In genomic region chr2:53473236-53473635, GRCh38 we compare ENCODE assay signal across 9 cellular contexts.
DNase-seq lines count a peak whose midpoint lies in the region; ATAC-seq and TF ChIP-seq lines count a peak whose summit lies in the region.
"Had no signal": no experiment of that assay in that cellular context is flagged by ENCODE, and none has a peak within 500 bp of the region (broad histone marks: within the 10 kb centered on the region; RNA-seq: fewer than 3 reads in every experiment).

No MANE protein-coding gene starts in this region.

- no peak overlapping the region for H2BK5ac ChIP-seq in IMR-90 (ENCODE audit: low read depth, low read length, poor library complexity, severe bottlenecking)

- H4K91ac ChIP-seq in IMR-90 (ENCODE audit: insufficient read depth, low read depth, low read length), result peak overlapping the region; percentile 11; the same call in 1 of the 2 replicates

- H2AK9ac ChIP-seq in IMR-90 (replicated peaks; ENCODE audit: low read depth, low read length, poor library complexity), result peak overlapping the region; percentile 42

- H2BK15ac ChIP-seq in IMR-90 (ENCODE audit: low read depth, low read length), result no peak overlapping the region

- H4K5ac ChIP-seq in IMR-90 (ENCODE audit: low read depth, low read length), result peak overlapping the region; percentile 16

- peaks cover 7% of the 10 kb centered on the region for H3F3A ChIP-seq in SK-N-SH (replicated peaks; ENCODE audit: insufficient read depth)

- H3K4me3 ChIP-seq in IMR-90 (ENCODE audit: insufficient read depth, low read depth, low read length) (no peak overlapping the region), SK-N-SH (ENCODE audit: low read depth in 2 of 2, low read length in 1 of 2) (no peak overlapping the region), ascending aorta (no peak overlapping the region)
- no peak overlapping the region for H3K4me3 ChIP-seq in effector memory CD4-positive, alpha-beta T cell (ENCODE audit: insufficient read depth, low read depth, low read length, poor library complexity, severe bottlenecking)
- H3K4me3 ChIP-seq: lower lobe of right lung, suprapubic skin had no signal

- TF ChIP-seq RAD21 in IMR-90 (IDR thresholded peaks at IDR 0.05; ENCODE audit: low read length) (peak; percentile 16; the same call in 1 of the 2 replicates), SK-N-SH (IDR thresholded peaks at IDR 0.05; ENCODE audit: low read length) (peak; percentile 34)

- CTCF ChIA-PET in IMR-90 (lab: Yijun Ruan, JAX), result no interaction called here
- CTCF ChIA-PET in SK-N-SH (lab: Yijun Ruan, JAX), result interaction anchor here (0.6 to 1.9 kb wide), 2 partner anchors 12 to 136 kb away, joined by 3 to 4 read pairs; no protein-coding TSS in a partner anchor

- no peaks in the 10 kb centered on the region for H3K79me1 ChIP-seq in IMR-90 (ENCODE audit: low read depth in 1 of 2, low read length in 2 of 2)

- TF ChIP-seq EP300 in SK-N-SH (IDR thresholded peaks at IDR 0.05; ENCODE audit: borderline replicate concordance in 1 of 2, low read depth in 1 of 2, low read length in 1 of 2), result no peak

- H3K18ac ChIP-seq in IMR-90 (ENCODE audit: low read depth, low read length), result peak overlapping the region; percentile 61

- TF ChIP-seq CTCF in GM12873 (IDR thresholded peaks at IDR 0.05; ENCODE audit: insufficient read depth, low read depth, low read length, missing control alignments) (peak; percentile 39), IMR-90 (conservative IDR thresholded peaks at IDR 0.05; ENCODE audit: low read depth, low read length) (0 out of 2 replicates have a peak, but pooled peaks have one; percentile 18), SK-N-SH (IDR thresholded peaks at IDR 0.05) (peak; percentile 24; the same call in 1 of the 2 replicates), ascending aorta (IDR thresholded peaks at IDR 0.05) (peak in 1 of 3 experiments; percentile 8)

- H3K14ac ChIP-seq in IMR-90 (replicated peaks; ENCODE audit: low read depth, low read length), result 0 out of 2 replicates have a peak overlapping the region, but pooled peaks have one; percentile 72

- intact Hi-C loops in IMR-90 (cut with micrococcal nuclease), result no loop called here
- intact Hi-C loops in ascending aorta (cut with DNase I), result no loop called here

- H3K4me2 ChIP-seq in IMR-90 (ENCODE audit: low read depth, low read length), result no peak overlapping the region
- H3K4me2 ChIP-seq in SK-N-SH, result no peak overlapping the region

- H3K27ac ChIP-seq in IMR-90 (ENCODE audit: insufficient read depth, low read length) (peak overlapping the region; percentile 11; the same call in 1 of the 2 replicates), SK-N-SH (ENCODE audit: low read depth in 2 of 2, low read length in 1 of 2) (no peak overlapping the region), ascending aorta (no peak overlapping the region)
- H3K27ac ChIP-seq in effector memory CD4-positive, alpha-beta T cell (ENCODE audit: insufficient read depth, low read length, poor library complexity, severe bottlenecking), result no peak overlapping the region
- H3K27ac ChIP-seq: lower lobe of right lung, suprapubic skin had no signal

- no TSS peak for BruUV-seq in IMR-90 (replicated peaks; lab: Mats Ljungman, UMichigan)

- no peak for TF ChIP-seq POLR2A in IMR-90 (IDR thresholded peaks at IDR 0.05; ENCODE audit: low read depth, low read length)

- no peak overlapping the region for H3K9ac ChIP-seq in IMR-90 (ENCODE audit: low read depth, low read length)
- no peak overlapping the region for H3K9ac ChIP-seq in SK-N-SH

- no peaks in the 10 kb centered on the region for H3K79me2 ChIP-seq in SK-N-SH (ENCODE audit: insufficient read depth)

- in situ Hi-C loops in IMR-90 (cut with MboI; ENCODE audit: low sequenced_read_pairs), result no loop called here

- peak overlapping the region; percentile 61 for H3K4ac ChIP-seq in IMR-90 (ENCODE audit: low read depth, low read length)

- H3K9me3 ChIP-seq in IMR-90 (ENCODE audit: control insufficient read depth, insufficient read depth, low read length), result peaks cover 2% of the 10 kb centered on the region; the same call in 1 of the 2 replicates
- no peaks in the 10 kb centered on the region for H3K9me3 ChIP-seq in SK-N-SH
- no peaks in the 10 kb centered on the region for H3K9me3 ChIP-seq in effector memory CD4-positive, alpha-beta T cell (ENCODE audit: control insufficient read depth, low read length)
- H3K9me3 ChIP-seq in ascending aorta, result no peaks in the 10 kb centered on the region
- H3K9me3 ChIP-seq: lower lobe of right lung, suprapubic skin had no signal

- no peak for DNase-seq in IMR-90
- DNase-seq in SK-N-SH, result no peak
- DNase-seq in myocyte (ENCODE audit: low read depth), result peak; percentile 30
- DNase-seq in effector memory CD4-positive, alpha-beta T cell, result no peak
- no peak for DNase-seq in ascending aorta (ENCODE audit: low spot score in 2 of 2)
- DNase-seq: lower lobe of right lung had no signal

- H3K9me2 ChIP-seq in SK-N-SH, result no peaks in the 10 kb centered on the region

- peak overlapping the region; percentile 78 for H2BK120ac ChIP-seq in IMR-90 (ENCODE audit: low read depth, low read length)

- 0 out of 2 replicates have a peak, but pooled peaks cover 3% of the 10 kb centered on the region for H3K9me1 ChIP-seq in IMR-90 (ENCODE audit: insufficient read depth, low read length)

- ATAC-seq in IMR-90 (ENCODE audit: low read depth), result no peak
- ATAC-seq in GM18517 (IDR thresholded peaks at IDR 0.05; ENCODE audit: unreplicated experiment), result no peak
- ATAC-seq: lower lobe of right lung had no signal

- H3K36me3 ChIP-seq in IMR-90 (ENCODE audit: control insufficient read depth, insufficient read depth, low read length), result no peaks in the 10 kb centered on the region
- H3K36me3 ChIP-seq in SK-N-SH (replicated peaks in 1 of 2; ENCODE audit: control insufficient read depth in 1 of 2, insufficient read depth in 2 of 2, low read length in 1 of 2), result no peaks in the 10 kb centered on the region
- H3K36me3 ChIP-seq in effector memory CD4-positive, alpha-beta T cell (ENCODE audit: control insufficient read depth, insufficient read depth, low read length), result no peaks in the 10 kb centered on the region
- H3K36me3 ChIP-seq in ascending aorta, result no peaks in the 10 kb centered on the region
- H3K36me3 ChIP-seq: lower lobe of right lung, suprapubic skin had no signal

- peak overlapping the region; percentile 87 for H2BK20ac ChIP-seq in IMR-90 (ENCODE audit: low read depth, low read length)

- WGBS in IMR-90 (ENCODE audit: extremely low coverage in 2 of 2, insufficient read length in 1 of 2), 2 experiments, result 89% methylated on average over 3 of the region's 4 CpGs; no CpG with 5 or more reads in 1 of the 2 experiments
- 14% methylated on average over 4 of the region's 4 CpGs for WGBS in SK-N-SH (ENCODE audit: low lambda C conversion rate)

- dilution Hi-C loops in IMR-90 (cut with HindIII; ENCODE audit: low sequenced_read_pairs, unreplicated experiment), result no loop called here

- H2AK5ac ChIP-seq in IMR-90 (ENCODE audit: low read depth, low read length), result peak overlapping the region; percentile 54; the same call in 1 of the 2 replicates

- H3K27me3 ChIP-seq in IMR-90 (ENCODE audit: control insufficient read depth, insufficient read depth, low read length) (no peaks in the 10 kb centered on the region), SK-N-SH (ENCODE audit: insufficient read depth) (no peaks in the 10 kb centered on the region), ascending aorta (no peaks in the 10 kb centered on the region)
- no peaks in the 10 kb centered on the region for H3K27me3 ChIP-seq in effector memory CD4-positive, alpha-beta T cell (replicated peaks; ENCODE audit: control insufficient read depth, insufficient read depth, low read length, poor library complexity, severe bottlenecking)
- H3K27me3 ChIP-seq: suprapubic skin had no signal

- H2AFZ ChIP-seq in IMR-90 (replicated peaks; ENCODE audit: low read length, poor library complexity) (peak overlapping the region; percentile 71), SK-N-SH (ENCODE audit: low read depth) (no peak overlapping the region)

- H4K20me1 ChIP-seq in IMR-90 (ENCODE audit: insufficient read depth, low read length) (no peaks in the 10 kb centered on the region), SK-N-SH (ENCODE audit: insufficient read depth) (no peaks in the 10 kb centered on the region)

- H3K4me1 ChIP-seq in IMR-90 (ENCODE audit: control insufficient read depth, insufficient read depth, low read length) (peaks cover 7% of the 10 kb centered on the region), SK-N-SH (ENCODE audit: control insufficient read depth in 1 of 2, insufficient read depth in 2 of 2, low read depth in 1 of 2, low read length in 1 of 2) (no peaks in the 10 kb centered on the region), ascending aorta (no peaks in the 10 kb centered on the region)
- H3K4me1 ChIP-seq in effector memory CD4-positive, alpha-beta T cell (ENCODE audit: control insufficient read depth, insufficient read depth, low read length, poor library complexity, severe bottlenecking), result no peaks in the 10 kb centered on the region
- H3K4me1 ChIP-seq: lower lobe of right lung, suprapubic skin had no signal

- H3K56ac ChIP-seq in IMR-90 (ENCODE audit: extremely low read depth, insufficient read depth, low read length), result no peak overlapping the region

- POLR2A ChIA-PET in IMR-90 (lab: Charles Lee; ENCODE audit: unreplicated experiment) (no interaction called here), SK-N-SH (lab: Yijun Ruan, JAX) (no interaction called here)

- peak overlapping the region in 1 of 2 experiments; percentile 9; a peak in 1 of 4 replicates for H4K8ac ChIP-seq in IMR-90 (ENCODE audit: low read depth in 2 of 2, low read length in 2 of 2)

- no peak overlapping the region for H3K23ac ChIP-seq in IMR-90 (ENCODE audit: low read depth, low read length)

TF ChIP-seq in IMR-90, 13 proteins besides CTCF, POLR2A, EP300 and RAD21 (continues in another document):
- TF ChIP-seq CEBPB (IDR thresholded peaks at IDR 0.05; ENCODE audit: low read depth, low read length) (no peak), SMC3 (IDR thresholded peaks at IDR 0.05; ENCODE audit: low read depth, low read length) (no peak), FOS (IDR thresholded peaks at IDR 0.05; ENCODE audit: low read depth, low read length) (no peak)

TF ChIP-seq in SK-N-SH, 30 proteins besides CTCF, POLR2A, EP300 and RAD21 (continues in another document):
- TF ChIP-seq SIN3A (IDR thresholded peaks at IDR 0.05; ENCODE audit: borderline replicate concordance, low read depth, low read length), result no peak
- no peak for TF ChIP-seq FOSL2 (IDR thresholded peaks at IDR 0.05; ENCODE audit: borderline replicate concordance, low read depth)
